Comparison of ENCODE assay signal across 33 cellular contexts in genomic region chr12:108859923-108860291, GRCh38. TPM values are rescaled to one million over a fixed set of nuclear protein-coding genes. Genes with fewer than 3 reads are reported as not detected.
"Had no signal": no experiment of that assay in that cellular context is flagged by ENCODE, and none has a peak within 500 bp of the region (broad histone marks: within the 10 kb centered on the region; RNA-seq: fewer than 3 reads in every experiment).

No MANE protein-coding gene starts in this region.

- H3K9me3 ChIP-seq: ascending aorta, colonic mucosa, gastroesophageal sphincter, ovary, thoracic aorta, vagina had no signal

- H3K27me3 ChIP-seq: ascending aorta, cardiac muscle cell, colonic mucosa, dorsolateral prefrontal cortex, gastroesophageal sphincter, hepatocyte, ovary, vagina had no signal

- H3K36me3 ChIP-seq: ascending aorta, cardiac muscle cell, colonic mucosa, gastroesophageal sphincter, left ventricle myocardium inferior, ovary, thoracic aorta, vagina had no signal

- H2AFZ ChIP-seq: hepatocyte had no signal

- H3K4me3 ChIP-seq: ascending aorta, cardiac muscle cell, colonic mucosa, dorsolateral prefrontal cortex, gastroesophageal sphincter, hepatocyte, left ventricle myocardium inferior, ovary, skin epidermis, thoracic aorta, vagina had no signal

- FAIRE-seq: TTC549 had no signal

- DNase-seq: activated CD4-positive, alpha-beta memory T cell treated with anti-CD3 and anti-CD28 coated beads, Interleukin-2, amount 10 ng/mL, durations not matched to agents 7 days and 5 days; activated CD4-positive, alpha-beta T cell treated with anti-CD3 and anti-CD28 coated beads, Interleukin-2, amount 10 ng/mL, durations not matched to agents 24 days and 14 days; activated CD4-positive, CD25-positive, alpha-beta regulatory T cell treated with anti-CD3 and anti-CD28 coated beads, Interleukin-2, amount 50 U/mL, for 72 hours; activated CD8-positive, alpha-beta memory T cell treated with anti-CD3 and anti-CD28 coated beads, Interleukin-2, amount 50 U/mL, for 48 hours; activated gamma-delta T cell; activated naive CD4-positive, alpha-beta T cell treated with anti-CD3 and anti-CD28 coated beads, Interleukin-2, amount 10 ng/mL, durations not matched to agents 7 days and 5 days; activated naive CD8-positive, alpha-beta T cell treated with anti-CD3 and anti-CD28 coated beads, Interleukin-2, amount 10 ng/mL, durations not matched to agents 7 days and 5 days; activated T-cell treated with anti-CD3 and anti-CD28 coated beads, Interleukin-2, amount 50 U/mL, for 24 hours; cerebellar nuclear complex; dorsolateral prefrontal cortex; effector memory CD4-positive, alpha-beta T cell; islet precursor cell; left ventricle myocardium inferior; mammary epithelial cell; ovary; stimulated activated CD4-positive, alpha-beta T cell treated with anti-CD3 and anti-CD28 coated beads, Interleukin-4, amount 100 ng/mL, for 24 hours; WERI-Rb-1 had no signal

- ATAC-seq: gastroesophageal sphincter; sciatic nerve; stimulated activated effector memory CD8-positive, alpha-beta T cell treated with anti-CD3 and anti-CD28 coated beads, Interleukin-12 subunit alpha, Interleukin-12 subunit beta, amount 100 ng/mL, for 72 hours had no signal

- H3K4me2 ChIP-seq: hepatocyte had no signal

- H3K27ac ChIP-seq: ascending aorta, cardiac muscle cell, colonic mucosa, hepatocyte, ovary had no signal

RNA-seq across cellular contexts. Expression of gene DAO, which starts 20.0 kb away (rescaled TPM):
- total RNA-seq: activated CD4-positive, alpha-beta memory T cell treated with anti-CD3 and anti-CD28 coated beads, Interleukin-2, amount 10 ng/mL, durations not matched to agents 7 days and 5 days; activated CD4-positive, alpha-beta T cell treated with anti-CD3 and anti-CD28 coated beads, Interleukin-2, amount 10 ng/mL, durations not matched to agents 24 days and 14 days; activated naive CD8-positive, alpha-beta T cell treated with anti-CD3 and anti-CD28 coated beads, Interleukin-2, amount 10 ng/mL, durations not matched to agents 7 days and 5 days; ascending aorta; cardiac muscle cell; epithelial cell of proximal tubule; left ventricle myocardium inferior; mammary epithelial cell; mucosa of gallbladder; ovary; progenitor cell of endocrine pancreas; renal cortical epithelial cell; sciatic nerve; subcutaneous adipose tissue; thoracic aorta; vagina had no signal
- polyA plus RNA-seq: cardiac muscle cell, mammary epithelial cell, ovary had no signal
